In genomic region chr5:141695627-141696180, GRCh38 we compare ENCODE assay signal across 10 cellular contexts. TPM values are rescaled to one million over a fixed set of nuclear protein-coding genes. Genes with fewer than 3 reads are reported as not detected.
DNase-seq lines count a peak whose midpoint lies in the region; ATAC-seq and TF ChIP-seq lines count a peak whose summit lies in the region.
"Had no signal": no experiment of that assay in that cellular context is flagged by ENCODE, and none has a peak within 500 bp of the region (broad histone marks: within the 10 kb centered on the region; RNA-seq: fewer than 3 reads in every experiment).

No MANE protein-coding gene starts in this region.

- H3K4me1 Mint-ChIP-seq in MCF 10A (ENCODE audit: insufficient read depth, unreplicated experiment) = peaks cover 8% of the 10 kb centered on the region

- H3K27ac Mint-ChIP-seq in MCF 10A (ENCODE audit: low read depth, unreplicated experiment) = no peak overlapping the region

- TF ChIP-seq POLR2A in prostate gland (IDR thresholded peaks at IDR 0.05) = no peak

- BruUV-seq in MCF 10A (replicated peaks; lab: Mats Ljungman, UMichigan) = no TSS peak

- H3K27me3 Mint-ChIP-seq in MCF 10A (ENCODE audit: insufficient read depth, unreplicated experiment) = peaks cover 22% of the 10 kb centered on the region

- H3K27me3 ChIP-seq in muscle layer of duodenum (ENCODE audit: low read depth, low read length) = peaks cover 9% of the 10 kb centered on the region
- H3K27me3 ChIP-seq in prostate gland (replicated peaks; ENCODE audit: insufficient read depth) = peaks cover 9% of the 10 kb centered on the region
- H3K27me3 ChIP-seq: ovary had no signal

- H3K36me3 Mint-ChIP-seq in MCF 10A (ENCODE audit: insufficient read depth, unreplicated experiment) = no peaks in the 10 kb centered on the region

- 58% methylated on average over 10 of the region's 10 CpGs for WGBS in prostate gland

- ATAC-seq in HG03025 (IDR thresholded peaks at IDR 0.05; ENCODE audit: low FRiP score, unreplicated experiment) = no peak

- H3K27ac ChIP-seq in muscle layer of duodenum (ENCODE audit: low read length) (peak overlapping the region; percentile 19), prostate gland (no peak overlapping the region)
- H3K27ac ChIP-seq: ascending aorta, ovary had no signal

- no peak overlapping the region for H3K4me3 Mint-ChIP-seq in MCF 10A (ENCODE audit: unreplicated experiment)

- H3K36me3 ChIP-seq in muscle layer of duodenum (ENCODE audit: control insufficient read depth in 1 of 2, insufficient read depth in 2 of 2, low read length in 2 of 2) (no peaks in the 10 kb centered on the region), prostate gland (no peaks in the 10 kb centered on the region)
- H3K36me3 ChIP-seq: ascending aorta, ovary had no signal

- no peaks in the 10 kb centered on the region for H3K9me3 ChIP-seq in muscle layer of duodenum (ENCODE audit: control insufficient read depth in 1 of 2, low read length in 2 of 2)
- no peaks in the 10 kb centered on the region for H3K9me3 ChIP-seq in prostate gland
- H3K9me3 ChIP-seq: ascending aorta, ovary had no signal

- peak; percentile 65 for DNase-seq in DMS 273 treated with DMSO at 0.1 percent for 48 hours (lab: John Stamatoyannopoulos, UW)
- DNase-seq in NCI-H2029 treated with DMSO at 0.1 percent for 48 hours (lab: John Stamatoyannopoulos, UW) = peak; percentile 64
- DNase-seq in MCF 10A (ENCODE audit: unreplicated experiment) = peak; percentile 58
- no peak for DNase-seq in UCSD-AML1 (lab: John Stamatoyannopoulos, UW; ENCODE audit: unreplicated experiment)
- no peak for DNase-seq in stimulated activated CD4-positive, alpha-beta T cell treated with anti-CD3 and anti-CD28 coated beads, Interleukin-1b, Interleukin-23, amount 100 ng/mL, for 48 hours
- no peak for DNase-seq in prostate gland (ENCODE audit: low spot score)
- DNase-seq: ovary had no signal

- intact Hi-C loops in MCF 10A (cut with micrococcal nuclease) = no loop called here
- intact Hi-C loops in prostate gland (cut with DNase I) = no loop called here

- H3K4me3 ChIP-seq in muscle layer of duodenum (ENCODE audit: low read depth in 1 of 2, low read length in 2 of 2) (no peak overlapping the region), prostate gland (no peak overlapping the region)
- H3K4me3 ChIP-seq: ascending aorta, ovary had no signal

- H3K4me1 ChIP-seq in muscle layer of duodenum (ENCODE audit: control insufficient read depth in 1 of 2, insufficient read depth in 2 of 2, low read length in 2 of 2) (peaks cover 0 to 11% of the 10 kb centered on the region in 2 donors), prostate gland (replicated peaks) (no peaks in the 10 kb centered on the region)
- H3K4me1 ChIP-seq: ascending aorta had no signal

- POLR2A ChIA-PET in MCF 10A (lab: Yijun Ruan, JAX) = interaction anchor here (0.6 to 5.7 kb wide), 7 partner anchors 14 to 274 kb away, joined by 3 to 68 read pairs (median 3); partner anchors contain the start of genes PCDH1 and RNF14

- no peak for TF ChIP-seq CTCF in MCF 10A (IDR thresholded peaks at IDR 0.05; ENCODE audit: unreplicated experiment)
- no peak for TF ChIP-seq CTCF in prostate gland (IDR thresholded peaks at IDR 0.05)

- no peaks in the 10 kb centered on the region for H3K9me3 Mint-ChIP-seq in MCF 10A (ENCODE audit: unreplicated experiment)

- CTCF ChIA-PET in MCF 10A (lab: Yijun Ruan, JAX) = interaction anchor here (0.6 to 16.8 kb wide), 12 partner anchors 17 to 277 kb away, joined by 3 to 677 read pairs (median 4); partner anchors contain the start of genes PCDH1, PCDH12 and RNF14

RNA-seq across cellular contexts. Expression of gene ARAP3, which starts 13.7 kb away (rescaled TPM):
- total RNA-seq in MCF 10A (2022) (19.8 and 22.8 TPM in 2 replicates), prostate gland (1 to 10 TPM; 4.0 to 8.4 TPM)

RNA-seq across cellular contexts. Expression of gene FCHSD1, which starts 44.5 kb away (rescaled TPM):
- 21.2 and 22.1 TPM in 2 replicates for total RNA-seq in MCF 10A (2022)
- total RNA-seq in prostate gland = 10 to 100 TPM; 24.9 to 30.2 TPM

RNA-seq across cellular contexts. Expression of gene RELL2, which starts 58.9 kb away (rescaled TPM):
- total RNA-seq in MCF 10A (2022) (12.5 and 13.3 TPM in 2 replicates), prostate gland (1 to 10 TPM; 3.9 to 7.2 TPM)

RNA-seq across cellular contexts. Expression of gene HDAC3, which starts 59.1 kb away (rescaled TPM):
- 83.5 and 85.6 TPM in 2 replicates for total RNA-seq in MCF 10A (2022)
- 10 to 100 TPM; 54.9 to 74.6 TPM for total RNA-seq in prostate gland

Comparison
In these comparisons a context has a peak if more than half of its experiments do, and no peak if none do; other contexts are left out.
1. DNase-seq: peak in DMS 273 treated with DMSO at 0.1 percent for 48 hours (single experiment), NCI-H2029 treated with DMSO at 0.1 percent for 48 hours (single experiment) and MCF 10A (single experiment); none in UCSD-AML1 (single experiment), stimulated activated CD4-positive, alpha-beta T cell treated with anti-CD3 and anti-CD28 coated beads, Interleukin-1b, Interleukin-23, amount 100 ng/mL, for 48 hours (single experiment) and prostate gland (single experiment).